Comparison of ENCODE assay signal across 1 cellular context in genomic region chr4:98430708-98431403, GRCh38.
TF ChIP-seq lines count a peak whose summit lies in the region.

No MANE protein-coding gene starts in this region.

TF ChIP-seq in GM12878, 131 proteins besides CTCF, POLR2A, EP300 and RAD21 (continued from another document):
- TF ChIP-seq ZNF592 (IDR thresholded peaks at IDR 0.05) = no peak
- TF ChIP-seq DPF2 (IDR thresholded peaks at IDR 0.05) = no peak
- TF ChIP-seq FOS (IDR thresholded peaks at IDR 0.05; ENCODE audit: borderline replicate concordance, extremely low read depth, insufficient read length) = no peak
- TF ChIP-seq ZNF384 (IDR thresholded peaks at IDR 0.05; ENCODE audit: borderline replicate concordance, low read depth, low read length) = no peak
- no peak for TF ChIP-seq BRCA1 (IDR thresholded peaks at IDR 0.05; ENCODE audit: low read depth, low read length)
- no peak for TF ChIP-seq SKIL (IDR thresholded peaks at IDR 0.05; ENCODE audit: low read depth, poor library complexity, severe bottlenecking)
- no peak for TF ChIP-seq IRF5 (IDR thresholded peaks at IDR 0.05; ENCODE audit: borderline replicate concordance)
- no peak for TF ChIP-seq KLF5 (IDR thresholded peaks at IDR 0.05; ENCODE audit: partially characterized antibody)
- no peak for TF ChIP-seq HSF1 (IDR thresholded peaks at IDR 0.05; ENCODE audit: low read depth, low read length)
- TF ChIP-seq ZNF274 (IDR thresholded peaks at IDR 0.05; ENCODE audit: insufficient read depth, insufficient read length) = no peak
- TF ChIP-seq SMAD1 (IDR thresholded peaks at IDR 0.05; ENCODE audit: low read depth, partially characterized antibody) = no peak
- TF ChIP-seq ZBTB33 (IDR thresholded peaks at IDR 0.05) = no peak
TF ChIP-seq in GM12878: peak in this region for 0.
